ENCODE assay signal across 26 cellular contexts in the genomic region with DNA sequence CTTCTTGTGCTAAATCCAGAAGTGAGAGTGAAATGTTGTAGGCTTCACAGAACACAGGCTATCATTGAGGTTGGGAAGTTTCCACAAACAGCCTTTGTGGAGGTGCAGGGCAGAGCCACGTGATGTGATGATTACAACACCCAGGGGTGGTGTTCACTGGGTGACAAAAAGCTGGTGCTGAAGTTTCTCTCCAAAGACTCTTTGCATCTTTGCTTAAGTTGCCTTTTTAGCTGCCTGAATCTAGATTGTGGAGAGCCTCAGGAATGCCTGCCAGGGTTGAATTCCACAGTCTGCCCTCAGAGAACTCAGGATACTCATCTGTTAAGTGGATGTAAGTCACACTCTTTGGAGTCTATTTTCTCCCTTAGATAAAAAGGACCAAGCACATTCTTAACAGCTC. TPM values are rescaled to one million over a fixed set of nuclear protein-coding genes. Genes with fewer than 3 reads are reported as not detected.
DNase-seq lines count a peak whose midpoint lies in the region; ATAC-seq, FAIRE-seq and TF ChIP-seq lines count a peak whose summit lies in the region.
"Had no signal": no experiment of that assay in that cellular context is flagged by ENCODE, and none has a peak within 500 bp of the region (broad histone marks: within the 10 kb centered on the region; RNA-seq: fewer than 3 reads in every experiment).

No MANE protein-coding gene starts in this region.

- peak in 3 of 4 donors; percentile 55 to 76 (median 66) for ATAC-seq in heart left ventricle
- ATAC-seq: PC-3 had no signal

- no peaks in the 10 kb centered on the region for H4K20me1 ChIP-seq in neural progenitor cell (ENCODE audit: low read depth)

- H3K4me3 ChIP-seq in heart left ventricle (no peak overlapping the region), neural progenitor cell (no peak overlapping the region)
- H3K4me3 ChIP-seq: SK-N-MC had no signal

- H3K27me3 ChIP-seq in heart left ventricle (no peaks in the 10 kb centered on the region), neural progenitor cell (no peaks in the 10 kb centered on the region)

- H3F3A ChIP-seq in neural progenitor cell (ENCODE audit: low read depth), result no peaks in the 10 kb centered on the region

- H3K9me3 ChIP-seq in heart left ventricle (no peaks in the 10 kb centered on the region), neural progenitor cell (ENCODE audit: low read depth) (no peaks in the 10 kb centered on the region)
- H3K9me3 ChIP-seq: Caco-2 had no signal

- peaks cover 0 to 32% (median 12%) of the 10 kb centered on the region in 12 donors for H3K4me1 ChIP-seq in heart left ventricle
- H3K4me1 ChIP-seq in neural progenitor cell, result peaks cover 14% of the 10 kb centered on the region
- H3K4me1 ChIP-seq: Caco-2 had no signal

- TF ChIP-seq CTCF in heart left ventricle (IDR thresholded peaks at IDR 0.05) (no peak), neural progenitor cell (IDR thresholded peaks at IDR 0.05) (no peak)

- WGBS in heart left ventricle, 4 donors, result 27 to 48% (median 41%) methylated on average over 1 of the region's 1 CpG

- H3K27me3 Mint-ChIP-seq in neural progenitor cell (ENCODE audit: insufficient read depth, low read depth), result peaks cover 2% of the 10 kb centered on the region
- H3K27me3 Mint-ChIP-seq: activated naive CD8-positive, alpha-beta T cell had no signal

- H3K36me3 Mint-ChIP-seq in neural progenitor cell, result no peaks in the 10 kb centered on the region
- H3K36me3 Mint-ChIP-seq: activated naive CD8-positive, alpha-beta T cell; brain had no signal

- no peak for FAIRE-seq in frontal cortex (lab: Jason Lieb, UNC)
- FAIRE-seq: GM19239 had no signal

- H3K27ac Mint-ChIP-seq in neural progenitor cell, result no peak overlapping the region
- H3K27ac Mint-ChIP-seq: activated naive CD8-positive, alpha-beta T cell had no signal

- peaks cover 4% of the 10 kb centered on the region for H3K4me1 Mint-ChIP-seq in neural progenitor cell

- H2AFZ ChIP-seq in neural progenitor cell (replicated peaks), result no peak overlapping the region

- no peaks in the 10 kb centered on the region for H3K9me3 Mint-ChIP-seq in neural progenitor cell
- H3K9me3 Mint-ChIP-seq: brain had no signal

- no peak overlapping the region for H3K4me3 Mint-ChIP-seq in neural progenitor cell
- H3K4me3 Mint-ChIP-seq: activated naive CD8-positive, alpha-beta T cell had no signal

- intact Hi-C loops in heart left ventricle (cut with DNase I), result no loop called here

- DNase-seq in CD1c-positive myeloid dendritic cell (ENCODE audit: extremely low spot score) (peak; percentile 55), NOMO-1 treated with DMSO at 0.1 percent for 48 hours (lab: John Stamatoyannopoulos, UW; ENCODE audit: unreplicated experiment) (peak; percentile 50), heart left ventricle (no peak), neural progenitor cell (ENCODE audit: low spot score) (no peak), frontal cortex (ENCODE audit: low spot score in 2 of 2) (no peak), 8988T (no peak), OCI-M2 (lab: John Stamatoyannopoulos, UW; ENCODE audit: unreplicated experiment) (no peak)
- DNase-seq: activated CD4-positive, CD25-positive, alpha-beta regulatory T cell treated with anti-CD3 and anti-CD28 coated beads, Interleukin-2, amount 50 U/mL, for 72 hours; activated CD8-positive, alpha-beta memory T cell treated with anti-CD3 and anti-CD28 coated beads for 24 hours; activated T-cell treated with anti-CD3 and anti-CD28 coated beads, Interleukin-2, amount 50 U/mL, for 48 hours; Caco-2; GOT3; hypothalamus; KBM-7; midbrain; NCI-H1105; NCI-H524; PC-3; stimulated activated CD4-positive, alpha-beta T cell treated with anti-CD3 and anti-CD28 coated beads, Interleukin-12 subunit alpha, Interleukin-12 subunit beta, amount 100 ng/mL, for 4 hours; stimulated activated CD8-positive, alpha-beta memory T cell treated with anti-CD3 and anti-CD28 coated beads, Interleukin-4, amount 100 ng/mL, for 48 hours; T-helper 9 cell had no signal

- TF ChIP-seq POLR2A in heart left ventricle (IDR thresholded peaks at IDR 0.05), result no peak

- H3K79me2 ChIP-seq in neural progenitor cell (ENCODE audit: low read depth), result no peaks in the 10 kb centered on the region

- H3K4me2 ChIP-seq in neural progenitor cell, result peak overlapping the region; percentile 15

- H3K9ac ChIP-seq in neural progenitor cell, result no peak overlapping the region

- H3K36me3 ChIP-seq in heart left ventricle (no peaks in the 10 kb centered on the region), neural progenitor cell (no peaks in the 10 kb centered on the region)

- H3K27ac ChIP-seq in heart left ventricle (no peak overlapping the region), neural progenitor cell (no peak overlapping the region)
- H3K27ac ChIP-seq: SK-N-MC had no signal

RNA-seq across cellular contexts. Expression of a gene that starts 56.3 kb away (rescaled TPM):
- total RNA-seq in heart left ventricle, result 10 to 100 TPM in 7 of 9 donors, 1 to 10 TPM in 2; 8.5 to 22.1 (median 10.9) TPM
- 1 to 10 TPM; 1.8 to 4.3 TPM for polyA plus RNA-seq in heart left ventricle
- total RNA-seq in neural progenitor cell (ENCODE audit: low replicate concordance), result 0.49 and 1.4 TPM in 2 replicates
- total RNA-seq in frontal cortex, result 67.7 TPM
- total RNA-seq: fibroblast of villous mesenchyme had no signal

Comparison
In these comparisons a context has a peak if more than half of its experiments do, and no peak if none do; other contexts are left out.
1. DNase-seq: peak in CD1c-positive myeloid dendritic cell (single experiment) and NOMO-1 treated with DMSO at 0.1 percent for 48 hours (single experiment); none in heart left ventricle (0 of 5), neural progenitor cell (single experiment), frontal cortex (0 of 2), 8988T (single experiment) and OCI-M2 (single experiment).